In the genomic region with DNA sequence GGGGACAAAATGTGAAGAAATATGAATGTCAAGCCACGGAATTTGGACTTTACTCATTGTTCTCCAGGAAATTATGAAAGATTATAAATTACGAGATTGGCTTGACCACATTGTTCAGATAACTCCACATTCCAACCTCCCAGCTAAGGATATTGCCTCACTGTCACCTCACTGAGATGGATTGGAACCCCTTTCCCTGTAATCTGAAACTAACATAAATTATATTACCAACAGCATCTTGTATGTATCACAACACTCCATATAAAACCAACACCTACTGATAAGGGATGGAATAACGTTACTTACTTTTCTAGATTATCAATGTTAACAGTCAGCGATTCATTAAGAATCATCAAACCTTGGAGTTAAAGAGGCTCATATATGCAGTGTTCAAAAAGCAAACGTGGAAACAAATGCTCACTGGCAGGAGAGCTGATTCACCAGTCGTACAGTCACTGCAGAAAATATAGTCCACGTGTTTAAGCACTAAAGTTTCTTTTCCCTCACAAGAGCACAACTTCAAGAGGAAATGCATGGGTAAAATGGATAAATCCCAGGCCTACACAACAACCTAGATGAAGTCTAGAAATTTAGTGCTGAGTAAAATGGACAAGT, we compare ENCODE assay signal across 15 cellular contexts.
"Had no signal": no experiment of that assay in that cellular context is flagged by ENCODE, and none has a peak within 500 bp of the region (broad histone marks: within the 10 kb centered on the region; RNA-seq: fewer than 3 reads in every experiment).

No MANE protein-coding gene starts in this region.

- H3K27me3 ChIP-seq: cardiac muscle cell, right atrium auricular region, tibial nerve, vagina had no signal

- H3K9me3 Mint-ChIP-seq: activated B cell treated with CpG ODN at 0.5 μM for 24 hours; activated T-cell treated with anti-CD3 and anti-CD28 coated beads, Interleukin-2, amount 50 U/mL, for 24 hours; stimulated activated memory B cell treated with anti-CD40 and anti-IgM and Interleukin-4, amounts not matched to agents 10 μg/mL and 1 μg/mL and 100 μg/mL, for 72 hours had no signal

- DNase-seq: activated B cell treated with CpG ODN at 0.5 μM for 24 hours; activated effector memory CD4-positive, alpha-beta T cell treated with Interleukin-2 at 50 U/mL for 16 hours; activated T-cell treated with anti-CD3 and anti-CD28 coated beads, Interleukin-2, amount 50 U/mL, for 24 hours; foreskin fibroblast; immature natural killer cell; left cardiac atrium; lower lobe of right lung; naive thymus-derived CD4-positive, alpha-beta T cell; small intestine had no signal

- ATAC-seq: activated naive CD4-positive, alpha-beta T cell treated with anti-CD3 and anti-CD28 coated beads, Interleukin-2, amount 50 U/mL, for 72 hours; left cardiac atrium; lower lobe of right lung; naive thymus-derived CD4-positive, alpha-beta T cell; stimulated activated memory B cell treated with anti-CD40 and anti-IgM and Interleukin-4, amounts not matched to agents 10 μg/mL and 1 μg/mL and 100 μg/mL, for 72 hours had no signal

- H3K27me3 Mint-ChIP-seq: activated B cell treated with CpG ODN at 0.5 μM for 24 hours; activated T-cell treated with anti-CD3 and anti-CD28 coated beads, Interleukin-2, amount 50 U/mL, for 24 hours; naive thymus-derived CD4-positive, alpha-beta T cell; stimulated activated memory B cell treated with anti-CD40 and anti-IgM and Interleukin-4, amounts not matched to agents 10 μg/mL and 1 μg/mL and 100 μg/mL, for 72 hours had no signal

- H3K4me1 Mint-ChIP-seq: activated B cell treated with CpG ODN at 0.5 μM for 24 hours; immature natural killer cell; naive thymus-derived CD4-positive, alpha-beta T cell; stimulated activated memory B cell treated with anti-CD40 and anti-IgM and Interleukin-4, amounts not matched to agents 10 μg/mL and 1 μg/mL and 100 μg/mL, for 72 hours had no signal

- H3K27ac ChIP-seq: cardiac muscle cell, lower lobe of right lung, right atrium auricular region, tibial nerve, vagina had no signal

- H3K36me3 Mint-ChIP-seq: activated naive CD4-positive, alpha-beta T cell treated with anti-CD3 and anti-CD28 coated beads, Interleukin-2, amount 50 U/mL, for 72 hours; naive thymus-derived CD4-positive, alpha-beta T cell; stimulated activated memory B cell treated with anti-CD40 and anti-IgM and Interleukin-4, amounts not matched to agents 10 μg/mL and 1 μg/mL and 100 μg/mL, for 72 hours had no signal

- H3K4me3 ChIP-seq: cardiac muscle cell, lower lobe of right lung, right atrium auricular region, tibial nerve, vagina had no signal

- H3K9me3 ChIP-seq: lower lobe of right lung, right atrium auricular region, tibial nerve, vagina had no signal

- H3K27ac Mint-ChIP-seq: activated B cell treated with CpG ODN at 0.5 μM for 24 hours; activated naive CD4-positive, alpha-beta T cell treated with anti-CD3 and anti-CD28 coated beads, Interleukin-2, amount 50 U/mL, for 72 hours; activated T-cell treated with anti-CD3 and anti-CD28 coated beads, Interleukin-2, amount 50 U/mL, for 24 hours; immature natural killer cell; naive thymus-derived CD4-positive, alpha-beta T cell; stimulated activated memory B cell treated with anti-CD40 and anti-IgM and Interleukin-4, amounts not matched to agents 10 μg/mL and 1 μg/mL and 100 μg/mL, for 72 hours had no signal

- H3K4me3 Mint-ChIP-seq: activated B cell treated with CpG ODN at 0.5 μM for 24 hours; activated T-cell treated with anti-CD3 and anti-CD28 coated beads, Interleukin-2, amount 50 U/mL, for 24 hours; immature natural killer cell; naive thymus-derived CD4-positive, alpha-beta T cell; stimulated activated memory B cell treated with anti-CD40 and anti-IgM and Interleukin-4, amounts not matched to agents 10 μg/mL and 1 μg/mL and 100 μg/mL, for 72 hours had no signal

- H3K4me1 ChIP-seq: lower lobe of right lung, tibial nerve, vagina had no signal

- H3K36me3 ChIP-seq: cardiac muscle cell, lower lobe of right lung, right atrium auricular region, tibial nerve, vagina had no signal
